Comparison of ENCODE assay signal across 9 cellular contexts in the genomic region with DNA sequence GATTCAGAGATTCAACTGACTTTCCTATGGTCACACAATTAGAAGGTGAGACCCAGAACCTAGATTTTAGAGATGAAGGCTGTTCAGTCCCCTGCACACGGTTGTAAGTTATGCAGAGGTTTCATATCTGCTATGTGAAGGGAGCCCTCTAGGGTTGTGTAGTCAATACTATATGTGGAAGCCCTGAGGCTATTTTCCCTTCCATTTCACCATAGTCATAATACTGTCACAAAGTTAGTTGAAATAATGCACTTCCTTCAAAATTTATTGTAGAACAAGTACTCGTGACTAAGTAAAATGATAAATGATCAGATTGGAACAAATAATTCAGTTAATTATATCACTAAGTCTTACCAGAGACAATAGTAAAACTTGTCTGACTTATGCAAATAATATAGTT. TPM values are rescaled to one million over a fixed set of nuclear protein-coding genes. Genes with fewer than 3 reads are reported as not detected.
DNase-seq lines count a peak whose midpoint lies in the region; ATAC-seq and TF ChIP-seq lines count a peak whose summit lies in the region.
"Had no signal": no experiment of that assay in that cellular context is flagged by ENCODE, and none has a peak within 500 bp of the region (broad histone marks: within the 10 kb centered on the region; RNA-seq: fewer than 3 reads in every experiment).

No MANE protein-coding gene starts in this region.

- peak; percentile 44 for DNase-seq in epithelial cell of esophagus (ENCODE audit: low read depth)
- no peak for DNase-seq in thyroid gland
- no peak for DNase-seq in stimulated activated naive CD4-positive, alpha-beta T cell treated with Interleukin-2 at 50 U/mL for 16 hours (lab: John Stamatoyannopoulos, UW)
- no peak for DNase-seq in effector memory CD4-positive, alpha-beta T cell

- intact Hi-C loops in thyroid gland (cut with DNase I) = no loop called here

- TF ChIP-seq POLR2A in thyroid gland (IDR thresholded peaks at IDR 0.05) = no peak

- TF ChIP-seq CTCF in Loucy (conservative IDR thresholded peaks at IDR 0.05; ENCODE audit: low read length) (peak; percentile 70), epithelial cell of esophagus (IDR thresholded peaks at IDR 0.05; ENCODE audit: insufficient read depth, low read depth, low read length, missing control alignments) (no peak), thyroid gland (IDR thresholded peaks at IDR 0.05) (peak in 4 of 6 experiments; percentile 20 to 49 (median 42))

- H3K9me2 ChIP-seq in Loucy (replicated peaks; ENCODE audit: low read depth, low read length) = no peaks in the 10 kb centered on the region

- H3K27ac ChIP-seq in thyroid gland = no peak overlapping the region
- H3K27ac ChIP-seq in effector memory CD4-positive, alpha-beta T cell (ENCODE audit: insufficient read depth, low read length, poor library complexity, severe bottlenecking) = no peak overlapping the region
- H3K27ac ChIP-seq: thoracic aorta had no signal

- H4K20me1 ChIP-seq in Loucy (ENCODE audit: insufficient read depth, low read length, poor library complexity, severe bottlenecking) = no peaks in the 10 kb centered on the region

- H3K79me2 ChIP-seq in Loucy (ENCODE audit: insufficient read depth, low read length) = no peaks in the 10 kb centered on the region

- H3K9ac ChIP-seq in Loucy (ENCODE audit: low read depth, low read length, poor library complexity, severe bottlenecking) = no peak overlapping the region

- H2AFZ ChIP-seq in Loucy (ENCODE audit: low read length) = no peak overlapping the region

- H3K9me3 ChIP-seq in Loucy (ENCODE audit: insufficient read depth, low read depth, low read length) = no peaks in the 10 kb centered on the region
- H3K9me3 ChIP-seq in thyroid gland = no peaks in the 10 kb centered on the region
- no peaks in the 10 kb centered on the region for H3K9me3 ChIP-seq in effector memory CD4-positive, alpha-beta T cell (ENCODE audit: control insufficient read depth, low read length)
- H3K9me3 ChIP-seq: thoracic aorta had no signal

- peak overlapping the region; percentile 26 for H3K4me2 ChIP-seq in Loucy (ENCODE audit: low read depth, low read length, poor library complexity, severe bottlenecking)

- 31% methylated on average over 2 of the region's 2 CpGs for WGBS in thyroid gland, 2 donors

- H3K4me3 ChIP-seq in Loucy (ENCODE audit: low read length, poor library complexity, severe bottlenecking) = no peak overlapping the region
- H3K4me3 ChIP-seq in epithelial cell of esophagus (ENCODE audit: low read length) = no peak overlapping the region
- no peak overlapping the region for H3K4me3 ChIP-seq in thyroid gland (replicated peaks in 1 of 3)
- H3K4me3 ChIP-seq in effector memory CD4-positive, alpha-beta T cell (ENCODE audit: insufficient read depth, low read depth, low read length, poor library complexity, severe bottlenecking) = no peak overlapping the region
- H3K4me3 ChIP-seq: thoracic aorta had no signal

- no peaks in the 10 kb centered on the region for H3F3A ChIP-seq in Loucy (ENCODE audit: low read depth)

- H3K36me3 ChIP-seq in Loucy (ENCODE audit: insufficient read depth, low read length) (peaks cover 3% of the 10 kb centered on the region; the same call in 1 of the 2 replicates), thyroid gland (no peaks in the 10 kb centered on the region)
- H3K36me3 ChIP-seq in effector memory CD4-positive, alpha-beta T cell (ENCODE audit: control insufficient read depth, insufficient read depth, low read length) = no peaks in the 10 kb centered on the region
- H3K36me3 ChIP-seq: thoracic aorta had no signal

- ATAC-seq in GM18499 (IDR thresholded peaks at IDR 0.05; ENCODE audit: insufficient read depth, unreplicated experiment) = peak; percentile 69
- peak; percentile 78 for ATAC-seq in GM21717 (IDR thresholded peaks at IDR 0.05; ENCODE audit: unreplicated experiment)
- ATAC-seq in HG03097 (IDR thresholded peaks at IDR 0.05; ENCODE audit: low FRiP score, unreplicated experiment) = no peak

- no peaks in the 10 kb centered on the region for H3K27me3 ChIP-seq in Loucy (ENCODE audit: insufficient read depth, low read length, poor library complexity, severe bottlenecking)
- H3K27me3 ChIP-seq in thyroid gland = no peaks in the 10 kb centered on the region
- no peaks in the 10 kb centered on the region for H3K27me3 ChIP-seq in effector memory CD4-positive, alpha-beta T cell (replicated peaks; ENCODE audit: control insufficient read depth, insufficient read depth, low read length, poor library complexity, severe bottlenecking)

- H3K4me1 ChIP-seq in Loucy (ENCODE audit: insufficient read depth, low read length, poor library complexity, severe bottlenecking) (peaks cover 13% of the 10 kb centered on the region), thyroid gland (no peaks in the 10 kb centered on the region)
- H3K4me1 ChIP-seq in effector memory CD4-positive, alpha-beta T cell (ENCODE audit: control insufficient read depth, insufficient read depth, low read length, poor library complexity, severe bottlenecking) = no peaks in the 10 kb centered on the region

RNA-seq across cellular contexts. Expression of a gene that starts 48.8 kb away (rescaled TPM):
- total RNA-seq in thyroid gland = 10 to 100 TPM; 31.1 to 52.3 (median 36.8) TPM
